Comparison of ENCODE assay signal across 2 cellular contexts in the genomic region with DNA sequence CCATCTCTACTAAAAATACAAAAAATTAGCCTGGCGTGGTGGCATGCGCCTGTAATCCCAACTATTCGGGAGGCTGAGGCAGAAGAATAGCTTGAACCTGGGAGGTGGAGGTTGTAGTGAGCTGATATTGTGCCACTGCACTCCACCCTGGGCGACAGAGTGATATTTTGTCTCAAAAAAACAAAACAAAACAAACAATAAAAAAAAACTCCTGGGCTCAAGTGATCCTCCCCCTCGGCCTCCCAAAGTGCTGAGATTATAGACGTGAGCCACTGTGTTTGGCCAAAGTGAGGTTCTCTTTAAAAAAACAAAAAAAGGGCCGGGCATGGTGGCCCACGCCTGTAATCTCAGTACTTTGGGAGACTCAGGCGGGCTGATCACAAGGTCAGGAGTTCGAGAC.
TF ChIP-seq lines count a peak whose summit lies in the region.

No MANE protein-coding gene starts in this region.

TF ChIP-seq in SK-N-SH, 30 proteins besides CTCF, POLR2A, EP300 and RAD21:
- TF ChIP-seq FOXM1 (IDR thresholded peaks at IDR 0.05; ENCODE audit: low read depth) (no peak), GATA2 (CRISPR knock-in tag; IDR thresholded peaks at IDR 0.05) (no peak), YY1 (IDR thresholded peaks at IDR 0.05; ENCODE audit: low read depth) (no peak), JUND (IDR thresholded peaks at IDR 0.05) (no peak)

TF ChIP-seq in SK-N-SH treated with all-trans-retinoic acid at 6 μM for 48 hours, 23 proteins besides CTCF, POLR2A, EP300 and RAD21:
- TF ChIP-seq ZNF70 (CRISPR knock-in tag; IDR thresholded peaks at IDR 0.05): no peak
- TF ChIP-seq ZNF8 (CRISPR knock-in tag; IDR thresholded peaks at IDR 0.05): no peak
- TF ChIP-seq TCF4 (CRISPR knock-in tag; IDR thresholded peaks at IDR 0.05; ENCODE audit: borderline replicate concordance): no peak
- TF ChIP-seq, protein P1, sequence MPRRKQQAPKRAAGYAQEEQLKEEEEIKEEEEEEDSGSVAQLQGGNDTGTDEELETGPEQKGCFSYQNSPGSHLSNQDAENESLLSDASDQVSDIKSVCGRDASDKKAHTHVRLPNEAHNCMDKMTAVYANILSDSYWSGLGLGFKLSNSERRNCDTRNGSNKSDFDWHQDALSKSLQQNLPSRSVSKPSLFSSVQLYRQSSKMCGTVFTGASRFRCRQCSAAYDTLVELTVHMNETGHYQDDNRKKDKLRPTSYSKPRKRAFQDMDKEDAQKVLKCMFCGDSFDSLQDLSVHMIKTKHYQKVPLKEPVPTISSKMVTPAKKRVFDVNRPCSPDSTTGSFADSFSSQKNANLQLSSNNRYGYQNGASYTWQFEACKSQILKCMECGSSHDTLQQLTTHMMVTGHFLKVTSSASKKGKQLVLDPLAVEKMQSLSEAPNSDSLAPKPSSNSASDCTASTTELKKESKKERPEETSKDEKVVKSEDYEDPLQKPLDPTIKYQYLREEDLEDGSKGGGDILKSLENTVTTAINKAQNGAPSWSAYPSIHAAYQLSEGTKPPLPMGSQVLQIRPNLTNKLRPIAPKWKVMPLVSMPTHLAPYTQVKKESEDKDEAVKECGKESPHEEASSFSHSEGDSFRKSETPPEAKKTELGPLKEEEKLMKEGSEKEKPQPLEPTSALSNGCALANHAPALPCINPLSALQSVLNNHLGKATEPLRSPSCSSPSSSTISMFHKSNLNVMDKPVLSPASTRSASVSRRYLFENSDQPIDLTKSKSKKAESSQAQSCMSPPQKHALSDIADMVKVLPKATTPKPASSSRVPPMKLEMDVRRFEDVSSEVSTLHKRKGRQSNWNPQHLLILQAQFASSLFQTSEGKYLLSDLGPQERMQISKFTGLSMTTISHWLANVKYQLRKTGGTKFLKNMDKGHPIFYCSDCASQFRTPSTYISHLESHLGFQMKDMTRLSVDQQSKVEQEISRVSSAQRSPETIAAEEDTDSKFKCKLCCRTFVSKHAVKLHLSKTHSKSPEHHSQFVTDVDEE (CRISPR knock-in tag; IDR thresholded peaks at IDR 0.05): no peak
- no peak for TF ChIP-seq OSR1 (CRISPR knock-in tag; IDR thresholded peaks at IDR 0.05)
- TF ChIP-seq ZNF565 (CRISPR knock-in tag; conservative IDR thresholded peaks at IDR 0.05; ENCODE audit: low read depth): no peak
- TF ChIP-seq, protein P2, sequence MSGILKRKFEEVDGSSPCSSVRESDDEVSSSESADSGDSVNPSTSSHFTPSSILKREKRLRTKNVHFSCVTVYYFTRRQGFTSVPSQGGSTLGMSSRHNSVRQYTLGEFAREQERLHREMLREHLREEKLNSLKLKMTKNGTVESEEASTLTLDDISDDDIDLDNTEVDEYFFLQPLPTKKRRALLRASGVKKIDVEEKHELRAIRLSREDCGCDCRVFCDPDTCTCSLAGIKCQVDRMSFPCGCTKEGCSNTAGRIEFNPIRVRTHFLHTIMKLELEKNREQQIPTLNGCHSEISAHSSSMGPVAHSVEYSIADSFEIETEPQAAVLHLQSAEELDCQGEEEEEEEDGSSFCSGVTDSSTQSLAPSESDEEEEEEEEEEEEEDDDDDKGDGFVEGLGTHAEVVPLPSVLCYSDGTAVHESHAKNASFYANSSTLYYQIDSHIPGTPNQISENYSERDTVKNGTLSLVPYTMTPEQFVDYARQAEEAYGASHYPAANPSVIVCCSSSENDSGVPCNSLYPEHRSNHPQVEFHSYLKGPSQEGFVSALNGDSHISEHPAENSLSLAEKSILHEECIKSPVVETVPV (CRISPR knock-in tag; IDR thresholded peaks at IDR 0.05): no peak
- no peak for TF ChIP-seq ZFP30 (CRISPR knock-in tag; IDR thresholded peaks at IDR 0.05)
- TF ChIP-seq, protein P3, sequence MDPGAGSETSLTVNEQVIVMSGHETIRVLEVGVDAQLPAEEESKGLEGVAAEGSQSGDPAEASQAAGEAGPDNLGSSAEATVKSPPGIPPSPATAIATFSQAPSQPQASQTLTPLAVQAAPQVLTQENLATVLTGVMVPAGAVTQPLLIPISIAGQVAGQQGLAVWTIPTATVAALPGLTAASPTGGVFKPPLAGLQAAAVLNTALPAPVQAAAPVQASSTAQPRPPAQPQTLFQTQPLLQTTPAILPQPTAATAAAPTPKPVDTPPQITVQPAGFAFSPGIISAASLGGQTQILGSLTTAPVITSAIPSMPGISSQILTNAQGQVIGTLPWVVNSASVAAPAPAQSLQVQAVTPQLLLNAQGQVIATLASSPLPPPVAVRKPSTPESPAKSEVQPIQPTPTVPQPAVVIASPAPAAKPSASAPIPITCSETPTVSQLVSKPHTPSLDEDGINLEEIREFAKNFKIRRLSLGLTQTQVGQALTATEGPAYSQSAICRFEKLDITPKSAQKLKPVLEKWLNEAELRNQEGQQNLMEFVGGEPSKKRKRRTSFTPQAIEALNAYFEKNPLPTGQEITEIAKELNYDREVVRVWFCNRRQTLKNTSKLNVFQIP (CRISPR knock-in tag; IDR thresholded peaks at IDR 0.05; ENCODE audit: borderline replicate concordance, low read depth): no peak
- TF ChIP-seq, protein P4, sequence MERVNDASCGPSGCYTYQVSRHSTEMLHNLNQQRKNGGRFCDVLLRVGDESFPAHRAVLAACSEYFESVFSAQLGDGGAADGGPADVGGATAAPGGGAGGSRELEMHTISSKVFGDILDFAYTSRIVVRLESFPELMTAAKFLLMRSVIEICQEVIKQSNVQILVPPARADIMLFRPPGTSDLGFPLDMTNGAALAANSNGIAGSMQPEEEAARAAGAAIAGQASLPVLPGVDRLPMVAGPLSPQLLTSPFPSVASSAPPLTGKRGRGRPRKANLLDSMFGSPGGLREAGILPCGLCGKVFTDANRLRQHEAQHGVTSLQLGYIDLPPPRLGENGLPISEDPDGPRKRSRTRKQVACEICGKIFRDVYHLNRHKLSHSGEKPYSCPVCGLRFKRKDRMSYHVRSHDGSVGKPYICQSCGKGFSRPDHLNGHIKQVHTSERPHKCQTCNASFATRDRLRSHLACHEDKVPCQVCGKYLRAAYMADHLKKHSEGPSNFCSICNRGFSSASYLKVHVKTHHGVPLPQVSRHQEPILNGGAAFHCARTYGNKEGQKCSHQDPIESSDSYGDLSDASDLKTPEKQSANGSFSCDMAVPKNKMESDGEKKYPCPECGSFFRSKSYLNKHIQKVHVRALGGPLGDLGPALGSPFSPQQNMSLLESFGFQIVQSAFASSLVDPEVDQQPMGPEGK (CRISPR knock-in tag; IDR thresholded peaks at IDR 0.05; ENCODE audit: borderline replicate concordance): no peak
- no peak for TF ChIP-seq ESRRG (CRISPR knock-in tag; IDR thresholded peaks at IDR 0.05)
- no peak for TF ChIP-seq ZC3H10 (CRISPR knock-in tag; IDR thresholded peaks at IDR 0.05)
- TF ChIP-seq SNAI2 (CRISPR knock-in tag; IDR thresholded peaks at IDR 0.05): no peak
- TF ChIP-seq TOX (CRISPR knock-in tag; IDR thresholded peaks at IDR 0.05; ENCODE audit: borderline replicate concordance): no peak
- no peak for TF ChIP-seq PPARA (CRISPR knock-in tag; IDR thresholded peaks at IDR 0.05; ENCODE audit: borderline replicate concordance)
- TF ChIP-seq ARNTL (CRISPR knock-in tag; IDR thresholded peaks at IDR 0.05; ENCODE audit: borderline replicate concordance, low read depth): no peak
- TF ChIP-seq RARB (CRISPR knock-in tag; IDR thresholded peaks at IDR 0.05): no peak
- TF ChIP-seq, protein P5, sequence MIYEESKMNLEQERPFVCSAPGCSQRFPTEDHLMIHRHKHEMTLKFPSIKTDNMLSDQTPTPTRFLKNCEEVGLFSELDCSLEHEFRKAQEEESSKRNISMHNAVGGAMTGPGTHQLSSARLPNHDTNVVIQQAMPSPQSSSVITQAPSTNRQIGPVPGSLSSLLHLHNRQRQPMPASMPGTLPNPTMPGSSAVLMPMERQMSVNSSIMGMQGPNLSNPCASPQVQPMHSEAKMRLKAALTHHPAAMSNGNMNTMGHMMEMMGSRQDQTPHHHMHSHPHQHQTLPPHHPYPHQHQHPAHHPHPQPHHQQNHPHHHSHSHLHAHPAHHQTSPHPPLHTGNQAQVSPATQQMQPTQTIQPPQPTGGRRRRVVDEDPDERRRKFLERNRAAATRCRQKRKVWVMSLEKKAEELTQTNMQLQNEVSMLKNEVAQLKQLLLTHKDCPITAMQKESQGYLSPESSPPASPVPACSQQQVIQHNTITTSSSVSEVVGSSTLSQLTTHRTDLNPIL (CRISPR knock-in tag; IDR thresholded peaks at IDR 0.05; ENCODE audit: low read depth): no peak
- no peak for TF ChIP-seq GLIS3 (CRISPR knock-in tag; IDR thresholded peaks at IDR 0.05)
